ENCODE assay signal across 2 cellular contexts in genomic region chr15:67107014-67107812, GRCh38.
A peak's percentile ranks its signal among the peaks of the same experiment; 100 is the strongest.
TF ChIP-seq lines count a peak whose summit lies in the region.

No MANE protein-coding gene starts in this region.

TF ChIP-seq in SK-N-SH, 30 proteins besides CTCF, POLR2A, EP300 and RAD21 (continued from another document):
- TF ChIP-seq TCF12 (IDR thresholded peaks at IDR 0.05), result peak; percentile 96
- peak; percentile 90 for TF ChIP-seq NFIC (IDR thresholded peaks at IDR 0.05; ENCODE audit: borderline replicate concordance)
- no peak for TF ChIP-seq YY1 (IDR thresholded peaks at IDR 0.05; ENCODE audit: low read depth)
- no peak for TF ChIP-seq USF1 (IDR thresholded peaks at IDR 0.05; ENCODE audit: borderline replicate concordance, low read depth)
- TF ChIP-seq RXRA (IDR thresholded peaks at IDR 0.05; ENCODE audit: borderline replicate concordance, low read depth), result peak; percentile 96
- peak; percentile 98 for TF ChIP-seq FOSL2 (IDR thresholded peaks at IDR 0.05; ENCODE audit: borderline replicate concordance, low read depth)
- TF ChIP-seq JUND (IDR thresholded peaks at IDR 0.05), result peak; percentile 99
- TF ChIP-seq USF2 (IDR thresholded peaks at IDR 0.05; ENCODE audit: borderline replicate concordance, low read depth, low read length), result no peak
- no peak for TF ChIP-seq CHD2 (IDR thresholded peaks at IDR 0.05; ENCODE audit: low read length, partially characterized antibody)
- TF ChIP-seq REST (IDR thresholded peaks at IDR 0.05; ENCODE audit: low read depth, low read length), result peak; percentile 48; the same call in 1 of the 2 replicates
- TF ChIP-seq FOXM1 (IDR thresholded peaks at IDR 0.05; ENCODE audit: low read depth), result peak; percentile 87
- TF ChIP-seq POLR2AphosphoS5 (IDR thresholded peaks at IDR 0.05; ENCODE audit: low read depth, low read length), result peak; percentile 75; the same call in 1 of the 2 replicates
- TF ChIP-seq FOXJ3 (CRISPR knock-in tag; IDR thresholded peaks at IDR 0.05), result no peak
- no peak for TF ChIP-seq RCOR1 (IDR thresholded peaks at IDR 0.05; ENCODE audit: low read length)
- TF ChIP-seq MAX (IDR thresholded peaks at IDR 0.05; ENCODE audit: low read depth), result peak; percentile 77; the same call in 1 of the 2 replicates
- TF ChIP-seq SIN3A (IDR thresholded peaks at IDR 0.05; ENCODE audit: borderline replicate concordance, low read depth, low read length), result peak; percentile 53; the same call in 1 of the 2 replicates
- no peak for TF ChIP-seq GABPA (IDR thresholded peaks at IDR 0.05; ENCODE audit: low read depth)
- TF ChIP-seq ELF1 (IDR thresholded peaks at IDR 0.05), result no peak
- no peak for TF ChIP-seq TAF1 (IDR thresholded peaks at IDR 0.05; ENCODE audit: borderline replicate concordance, low read depth, low read length)
- no peak for TF ChIP-seq EZH2phosphoT487 (IDR thresholded peaks at IDR 0.05; ENCODE audit: borderline replicate concordance, low read depth)
- no peak for TF ChIP-seq MXI1 (IDR thresholded peaks at IDR 0.05; ENCODE audit: low read depth, low read length)
- TF ChIP-seq NRF1 (IDR thresholded peaks at IDR 0.05; ENCODE audit: low read depth, low read length), result no peak
- peak; percentile 94 for TF ChIP-seq PBX3 (IDR thresholded peaks at IDR 0.05)
- no peak for TF ChIP-seq SMC3 (IDR thresholded peaks at IDR 0.05; ENCODE audit: low read depth, low read length)
- TF ChIP-seq TEAD4 (IDR thresholded peaks at IDR 0.05; ENCODE audit: borderline replicate concordance, insufficient read depth), result peak; percentile 92

TF ChIP-seq in WTC11, 78 proteins besides CTCF, POLR2A, EP300 and RAD21 (continued from another document):
- TF ChIP-seq AFF4 (CRISPR knock-in tag; IDR thresholded peaks at IDR 0.05; ENCODE audit: borderline replicate concordance) (no peak), ZNF671 (CRISPR knock-in tag; IDR thresholded peaks at IDR 0.05) (no peak), MXD4 (CRISPR knock-in tag; IDR thresholded peaks at IDR 0.05; ENCODE audit: borderline replicate concordance) (no peak), RELA (CRISPR knock-in tag; IDR thresholded peaks at IDR 0.05; ENCODE audit: borderline replicate concordance) (no peak)
